In genomic region chr17:64056269-64057005, GRCh38 we compare ENCODE assay signal across 9 cellular contexts. TPM values are rescaled to one million over a fixed set of nuclear protein-coding genes. Genes with fewer than 3 reads are reported as not detected.
A peak's percentile ranks its signal among the peaks of the same experiment; 100 is the strongest.
DNase-seq lines count a peak whose midpoint lies in the region; ATAC-seq, FAIRE-seq and TF ChIP-seq lines count a peak whose summit lies in the region.
"Had no signal": no experiment of that assay in that cellular context is flagged by ENCODE, and none has a peak within 500 bp of the region (broad histone marks: within the 10 kb centered on the region; RNA-seq: fewer than 3 reads in every experiment).

No MANE protein-coding gene starts in this region.

- H3K79me2 ChIP-seq in GM12878 (ENCODE audit: control insufficient read depth, insufficient read depth, low read length) = no peaks in the 10 kb centered on the region

- no peak for TF ChIP-seq POLR2A in GM12878 (IDR thresholded peaks at IDR 0.05; ENCODE audit: low read depth, low read length)

- peak in 1 of 2 experiments; percentile 43; a peak in 1 of 4 replicates for TF ChIP-seq EP300 in GM12878 (IDR thresholded peaks at IDR 0.05; ENCODE audit: borderline replicate concordance in 1 of 2, control insufficient read depth in 1 of 2, low read depth in 2 of 2, low read length in 2 of 2)

- POLR2A ChIA-PET in GM12878 (lab: Charles Lee) = interaction anchor here (0.6 to 1.6 kb wide), 11 partner anchors 10 to 91 kb away, joined by 3 to 6 read pairs (median 4); partner anchors contain the start of gene ERN1

- H3K36me3 ChIP-seq in GM12878 (ENCODE audit: control insufficient read depth in 2 of 2, insufficient read depth in 2 of 2, low read length in 1 of 2) = peaks cover 10 to 33% of the 10 kb centered on the region in 2 experiments
- H3K36me3 ChIP-seq in psoas muscle (ENCODE audit: insufficient read depth in 1 of 2, low read depth in 1 of 2) = peaks cover 0 to 98% of the 10 kb centered on the region in 2 donors

- peak overlapping the region; percentile 15; the same call in 1 of the 2 replicates for H3K9ac ChIP-seq in GM12878 (ENCODE audit: control insufficient read depth, insufficient read depth, low read length)

- intact Hi-C loops in GM12878 (cut with micrococcal nuclease; ENCODE audit: unreplicated experiment) (no loop called here), psoas muscle (cut with DNase I) (no loop called here)

- peak; percentile 84 for FAIRE-seq in GM12878 (lab: Jason Lieb, UNC)

- H3K27ac ChIP-seq in GM12878 (ENCODE audit: control insufficient read depth, insufficient read depth) (peak overlapping the region; percentile 35), psoas muscle (no peak overlapping the region)
- H3K27ac ChIP-seq: epithelial cell of prostate had no signal

- SMC1A ChIA-PET in GM12878 (lab: Charles Lee; ENCODE audit: uncharacterized antibody, unreplicated experiment) = interaction anchor here (0.6 to 3.7 kb wide), 25 partner anchors 9 to 234 kb away, joined by 3 to 53 read pairs (median 4); partner anchors contain the start of genes CD79B, ERN1 and ICAM2

- H3K4me1 ChIP-seq in GM12878 (ENCODE audit: control insufficient read depth, insufficient read depth, low read length) (peaks cover 30% of the 10 kb centered on the region), psoas muscle (no peaks in the 10 kb centered on the region)

- H3K4me2 ChIP-seq in GM12878 (ENCODE audit: control insufficient read depth, insufficient read depth) = peak overlapping the region; percentile 1; the same call in 1 of the 2 replicates

- in situ Hi-C loops in GM12878 (cut with MboI) = no loop called here

- WGBS in GM12878 (ENCODE audit: insufficient coverage, insufficient replicate concordance, low lambda C conversion rate, missing lambda C conversion rate) = 57% methylated on average over 12 of the region's 12 CpGs
- 71 to 78% (median 74%) methylated on average over 12 of the region's 12 CpGs for WGBS in psoas muscle, 3 donors

- H3K9me3 ChIP-seq in GM12878 (replicated peaks; ENCODE audit: control insufficient read depth, insufficient read depth, low read length) (no peaks in the 10 kb centered on the region), psoas muscle (no peaks in the 10 kb centered on the region)

- TF ChIP-seq CTCF in GM12878 (IDR thresholded peaks at IDR 0.05 in 2 of 3, conservative IDR thresholded peaks at IDR 0.05 in 1 of 3; ENCODE audit: control insufficient read depth in 2 of 3, extremely low read depth in 1 of 3, insufficient read depth in 1 of 3, low read depth in 3 of 3, low read length in 3 of 3) = peak in 1 of 3 experiments; percentile 13; a peak in 1 of 6 replicates
- TF ChIP-seq CTCF in psoas muscle (IDR thresholded peaks at IDR 0.05) = no peak

- CTCF ChIA-PET in GM12878 (lab: Yijun Ruan, JAX) = interaction anchor here (0.5 to 5.2 kb wide), 17 partner anchors 14 to 234 kb away, joined by 3 to 71 read pairs (median 5); partner anchors contain the start of gene ERN1

- ATAC-seq in GM19351 (IDR thresholded peaks at IDR 0.05; ENCODE audit: unreplicated experiment) (peak; percentile 83), HG03342 (IDR thresholded peaks at IDR 0.05; ENCODE audit: unreplicated experiment) (peak; percentile 67), GM12878 (peak; percentile 88), psoas muscle (no peak)

- RAD21 ChIA-PET in GM12878 (lab: Charles Lee; ENCODE audit: unreplicated experiment) = interaction anchor here (0.6 to 6.7 kb wide), 16 partner anchors 18 to 137 kb away, joined by 3 to 89 read pairs (median 4); partner anchors contain the start of gene ERN1

- peak overlapping the region; percentile 45 for H2AFZ ChIP-seq in GM12878 (ENCODE audit: control insufficient read depth, low read depth, low read length)

- H4K20me1 ChIP-seq in GM12878 (ENCODE audit: control insufficient read depth, insufficient read depth) = no peaks in the 10 kb centered on the region

- 0 out of 2 replicates have a peak, but pooled peaks have one; percentile 13 for TF ChIP-seq RAD21 in GM12878 (IDR thresholded peaks at IDR 0.05; ENCODE audit: insufficient read depth, low read depth, low read length)

- DNase-seq in ELF-1 (ENCODE audit: low read depth, low spot score) = peak; percentile 94
- peak; percentile 57 for DNase-seq in GM12878 (ENCODE audit: low read depth, low spot score)
- no peak for DNase-seq in psoas muscle
- DNase-seq in activated CD8-positive, alpha-beta memory T cell treated with anti-CD3 and anti-CD28 coated beads for 24 hours = no peak
- no peak for DNase-seq in SKM-1 (lab: John Stamatoyannopoulos, UW; ENCODE audit: unreplicated experiment)
- no peak for DNase-seq in globus pallidus (ENCODE audit: low spot score)

- H3K27me3 ChIP-seq in GM12878 (replicated peaks in 1 of 2; ENCODE audit: control insufficient read depth in 2 of 2, insufficient read depth in 2 of 2, low read length in 1 of 2) = no peaks in the 10 kb centered on the region
- no peaks in the 10 kb centered on the region for H3K27me3 ChIP-seq in psoas muscle (ENCODE audit: insufficient read depth in 3 of 3, low read length in 2 of 3)

- no TSS peak for BruUV-seq in GM12878 (replicated peaks; lab: Mats Ljungman, UMichigan)

- H3K4me3 ChIP-seq in GM12878 = no peak overlapping the region
- no peak overlapping the region for H3K4me3 ChIP-seq in psoas muscle

TF ChIP-seq in GM12878, 131 proteins besides CTCF, POLR2A, EP300 and RAD21 (continues in another document):
- TF ChIP-seq ETV6 (conservative IDR thresholded peaks at IDR 0.05 in 1 of 2, IDR thresholded peaks at IDR 0.05 in 1 of 2; ENCODE audit: borderline replicate concordance in 1 of 2, low read depth in 1 of 2) (peak in 1 of 2 experiments; percentile 71; a peak in 1 of 4 replicates), WRNIP1 (IDR thresholded peaks at IDR 0.05; ENCODE audit: borderline replicate concordance, low read depth, low read length) (no peak), GABPA (IDR thresholded peaks at IDR 0.05; ENCODE audit: low read depth) (no peak), MYB (IDR thresholded peaks at IDR 0.05; ENCODE audit: borderline replicate concordance, low read depth, low read length) (no peak), RELB (IDR thresholded peaks at IDR 0.05; ENCODE audit: low read depth) (no peak), GATAD2B (conservative IDR thresholded peaks at IDR 0.05; ENCODE audit: low read depth) (no peak; the same call in 1 of the 2 replicates), DPF2 (IDR thresholded peaks at IDR 0.05) (peak; percentile 65; the same call in 1 of the 2 replicates), SIX5 (IDR thresholded peaks at IDR 0.05; ENCODE audit: low read depth, low read length, severe bottlenecking) (no peak), SRF (IDR thresholded peaks at IDR 0.05; ENCODE audit: low read depth in 2 of 2, low read length in 2 of 2) (no peak)

RNA-seq across cellular contexts. Expression of gene ICAM2, which starts 36.0 kb away (rescaled TPM):
- total RNA-seq in GM12878 (2013; cell fraction: nucleolus; rRNA removed) = 74.8 and 80.2 TPM in 2 replicates
- total RNA-seq in GM12878 (2014; rRNA removed) (60.7 and 62.8 TPM in 2 replicates), GM12878 (2014; rRNA removed; fragmentation: Illumina TruSeq; extraction: Trizol) (39.2 and 40.8 TPM in 2 replicates), GM12878 (2021) (37.4 and 42.7 TPM in 2 replicates), psoas muscle (10 to 100 TPM; 22.5 to 34.8 (median 26.8) TPM)
- 31.8 TPM for polyA plus RNA-seq in GM12878 (2011; ENCODE audit: low read depth)
- polyA plus RNA-seq in GM12878 (2011; rRNA removed) (53.7 and 108 TPM in 2 replicates), GM12878 (2014; fragmentation: Illumina TruSeq; extraction: Trizol) (34.5 and 55.5 TPM in 2 replicates), GM12878 (2014; fragmentation: Nextera tagmentation; extraction: Ambion mirVana) (10 to 100 TPM; 23.6 to 27.7 TPM), GM12878 (2014; rRNA removed) (61.4 and 66.7 TPM in 2 replicates), GM12878 (2016; fragmentation: Nextera tagmentation; extraction: Ambion mirVana) (10 to 100 TPM; 69.8 to 70.2 TPM), psoas muscle (10 to 100 TPM; 20.4 to 50.0 (median 34.0) TPM)
- polyA plus RNA-seq in GM12878 (2011; cell fraction: cytosol; rRNA removed) = 170 and 179 TPM in 2 replicates
- polyA plus RNA-seq in GM12878 (2011; cell fraction: nucleus; rRNA removed) = 67.6 and 85.3 TPM in 2 replicates
- polyA plus RNA-seq in GM12878 (2012) = 38.9 and 53.9 TPM in 2 replicates
- polyA minus RNA-seq in GM12878 (2011; rRNA and poly(A)+ RNA removed) = 109 and 137 TPM in 2 replicates
- 37.4 and 38.6 TPM in 2 replicates for polyA minus RNA-seq in GM12878 (2011; cell fraction: cytosol; rRNA and poly(A)+ RNA removed)
- 14.5 and 23.2 TPM in 2 replicates for polyA minus RNA-seq in GM12878 (2011; cell fraction: nucleus; rRNA and poly(A)+ RNA removed)

RNA-seq across cellular contexts. Expression of gene PRR29, which starts 58.3 kb away (rescaled TPM):
- total RNA-seq in GM12878 (2013; cell fraction: nucleolus; rRNA removed) = not detected in 2 replicates
- 0.22 TPM in 1 of 2 replicates, not detected in the other for total RNA-seq in GM12878 (2014; rRNA removed)
- not detected in 2 replicates for total RNA-seq in GM12878 (2014; rRNA removed; fragmentation: Illumina TruSeq; extraction: Trizol)
- 0.26 TPM in 1 of 2 replicates, not detected in the other for total RNA-seq in GM12878 (2021)
- polyA plus RNA-seq in GM12878 (2011; ENCODE audit: low read depth) = 0.54 TPM
- polyA plus RNA-seq in GM12878 (2011; rRNA removed) = 0.04 and 0.18 TPM in 2 replicates
- polyA plus RNA-seq in GM12878 (2011; cell fraction: cytosol; rRNA removed) = 0.12 and 0.37 TPM in 2 replicates
- 1.1 and 1.5 TPM in 2 replicates for polyA plus RNA-seq in GM12878 (2011; cell fraction: nucleus; rRNA removed)
- 0.86 and 1.4 TPM in 2 replicates for polyA plus RNA-seq in GM12878 (2012)
- polyA plus RNA-seq in GM12878 (2014; fragmentation: Illumina TruSeq; extraction: Trizol) = 0.01 TPM in 1 of 2 replicates, not detected in the other
- polyA plus RNA-seq in GM12878 (2014; fragmentation: Nextera tagmentation; extraction: Ambion mirVana) = under 1 TPM; 0.06 to 0.15 TPM
- 0.08 TPM in 1 of 2 replicates, not detected in the other for polyA plus RNA-seq in GM12878 (2014; rRNA removed)
- 1 to 10 TPM; 1.7 to 2.4 TPM for polyA plus RNA-seq in GM12878 (2016; fragmentation: Nextera tagmentation; extraction: Ambion mirVana)
- 0.15 TPM in 1 of 2 replicates, not detected in the other for polyA minus RNA-seq in GM12878 (2011; rRNA and poly(A)+ RNA removed)
- not detected in 2 replicates for polyA minus RNA-seq in GM12878 (2011; cell fraction: cytosol; rRNA and poly(A)+ RNA removed)
- 0.10 and 0.12 TPM in 2 replicates for polyA minus RNA-seq in GM12878 (2011; cell fraction: nucleus; rRNA and poly(A)+ RNA removed)
- total RNA-seq in psoas muscle = under 1 TPM in 3 of 4 donors, not detected in 1; 0.19 to 0.47 (median 0.25) TPM
- under 1 TPM; 0.09 to 0.13 (median 0.11) TPM for polyA plus RNA-seq in psoas muscle

Comparison
In these comparisons a context has a peak if more than half of its experiments do, and no peak if none do; other contexts are left out.
1. DNase-seq: peak in ELF-1 (single experiment) and GM12878 (single experiment); none in psoas muscle (0 of 2), activated CD8-positive, alpha-beta memory T cell treated with anti-CD3 and anti-CD28 coated beads for 24 hours (single experiment), SKM-1 (single experiment) and globus pallidus (single experiment).
2. ATAC-seq: peak in GM19351 (single experiment), HG03342 (single experiment) and GM12878 (single experiment); none in psoas muscle (0 of 4).